In genomic region chr7:134636008-134636449, GRCh38 we compare ENCODE assay signal across 10 cellular contexts. TPM values are rescaled to one million over a fixed set of nuclear protein-coding genes. Genes with fewer than 3 reads are reported as not detected.
A peak's percentile ranks its signal among the peaks of the same experiment; 100 is the strongest.
DNase-seq lines count a peak whose midpoint lies in the region; ATAC-seq and TF ChIP-seq lines count a peak whose summit lies in the region.
"Had no signal": no experiment of that assay in that cellular context is flagged by ENCODE, and none has a peak within 500 bp of the region (broad histone marks: within the 10 kb centered on the region; RNA-seq: fewer than 3 reads in every experiment).

No MANE protein-coding gene starts in this region.

- H3K4me1 Mint-ChIP-seq in progenitor cell of endocrine pancreas (ENCODE audit: low read depth) (no peaks in the 10 kb centered on the region), nephron progenitor cell (no peaks in the 10 kb centered on the region)

- H3K4me3 Mint-ChIP-seq in progenitor cell of endocrine pancreas (ENCODE audit: low read depth) = no peak overlapping the region
- H3K4me3 Mint-ChIP-seq in nephron progenitor cell = no peak overlapping the region

- H2AFZ ChIP-seq in MM.1S (ENCODE audit: low read length) = peak overlapping the region; percentile 28

- H3K27ac ChIP-seq in MM.1S (ENCODE audit: low read length) (peak overlapping the region; percentile 17; the same call in 1 of the 2 replicates), left lung (peak overlapping the region in 1 of 2 donors; percentile 56), psoas muscle (no peak overlapping the region)

- intact Hi-C loops in left lung (cut with DNase I) = no loop called here
- intact Hi-C loops in psoas muscle (cut with DNase I) = loop anchor here (2.0 to 10.0 kb wide), 2 partner anchors 69 to 321 kb away; no protein-coding TSS in a partner anchor
- intact Hi-C loops in posterior vena cava (cut with DNase I) = no loop called here

- H3K27ac Mint-ChIP-seq in progenitor cell of endocrine pancreas (no peak overlapping the region), nephron progenitor cell (no peak overlapping the region)

- no peaks in the 10 kb centered on the region for H3K79me2 ChIP-seq in MM.1S (ENCODE audit: low read length)

- peak overlapping the region; percentile 49 for H3K4me2 ChIP-seq in MM.1S (ENCODE audit: low read depth, low read length)

- H3K4me1 ChIP-seq in MM.1S (ENCODE audit: low read length) (peaks cover 18% of the 10 kb centered on the region), left lung (peaks cover 7 to 24% of the 10 kb centered on the region in 2 donors), psoas muscle (no peaks in the 10 kb centered on the region)

- no peaks in the 10 kb centered on the region for H4K20me1 ChIP-seq in MM.1S (ENCODE audit: insufficient read depth, low read length)

- H3F3A ChIP-seq in MM.1S (ENCODE audit: insufficient read depth, low read length) = peaks cover 14% of the 10 kb centered on the region

- H3K27me3 Mint-ChIP-seq in progenitor cell of endocrine pancreas (peaks cover 6% of the 10 kb centered on the region), nephron progenitor cell (ENCODE audit: low read depth, poor library complexity) (peaks cover 32% of the 10 kb centered on the region)

- H3K36me3 Mint-ChIP-seq in progenitor cell of endocrine pancreas (ENCODE audit: insufficient read depth) (no peaks in the 10 kb centered on the region), nephron progenitor cell (ENCODE audit: low read depth) (no peaks in the 10 kb centered on the region)

- H3K9me2 ChIP-seq in MM.1S (replicated peaks; ENCODE audit: insufficient read depth, low read length) = no peaks in the 10 kb centered on the region

- no peaks in the 10 kb centered on the region for H3K9me3 ChIP-seq in MM.1S (replicated peaks; ENCODE audit: insufficient read depth, low read length)
- H3K9me3 ChIP-seq in left lung = no peaks in the 10 kb centered on the region
- no peaks in the 10 kb centered on the region for H3K9me3 ChIP-seq in psoas muscle

- H3K27me3 ChIP-seq in MM.1S (replicated peaks; ENCODE audit: insufficient read depth, low read length) (no peaks in the 10 kb centered on the region), left lung (no peaks in the 10 kb centered on the region), psoas muscle (ENCODE audit: insufficient read depth in 3 of 3, low read length in 2 of 3) (no peaks in the 10 kb centered on the region)

- DNase-seq in MM.1S (peak; percentile 83), left lung (no peak), progenitor cell of endocrine pancreas (ENCODE audit: low spot score, unreplicated experiment) (no peak), psoas muscle (no peak), posterior vena cava (ENCODE audit: low spot score) (no peak), nephron progenitor cell (no peak)
- DNase-seq: activated effector memory CD4-positive, alpha-beta T cell treated with anti-CD3 and anti-CD28 coated beads, Interleukin-2, amount 50 U/mL, for 16 hours; NCI-H774 had no signal

- ATAC-seq in GM18858 (IDR thresholded peaks at IDR 0.05; ENCODE audit: unreplicated experiment) (peak; percentile 94), GM21825 (IDR thresholded peaks at IDR 0.05; ENCODE audit: unreplicated experiment) (peak; percentile 87), left lung (peak; percentile 72), psoas muscle (no peak)

- TF ChIP-seq CTCF in MM.1S (IDR thresholded peaks at IDR 0.05; ENCODE audit: low read length) (no peak), left lung (IDR thresholded peaks at IDR 0.05) (no peak), progenitor cell of endocrine pancreas (IDR thresholded peaks at IDR 0.05; ENCODE audit: unreplicated experiment) (no peak), psoas muscle (IDR thresholded peaks at IDR 0.05) (no peak), nephron progenitor cell (IDR thresholded peaks at IDR 0.05) (no peak)

- H3K36me3 ChIP-seq in MM.1S (replicated peaks; ENCODE audit: insufficient read depth, low read length) (no peaks in the 10 kb centered on the region), left lung (no peaks in the 10 kb centered on the region), psoas muscle (ENCODE audit: insufficient read depth in 1 of 2, low read depth in 1 of 2) (no peaks in the 10 kb centered on the region)

- H3K4me3 ChIP-seq in MM.1S (ENCODE audit: low read length) (peak overlapping the region; percentile 11), left lung (no peak overlapping the region), psoas muscle (no peak overlapping the region)

- WGBS in psoas muscle, 3 donors = 39 to 44% (median 42%) methylated on average over 2 of the region's 2 CpGs

- H3K9me3 Mint-ChIP-seq in progenitor cell of endocrine pancreas (ENCODE audit: low read depth) (no peaks in the 10 kb centered on the region), nephron progenitor cell (no peaks in the 10 kb centered on the region)

- no peak overlapping the region for H3K9ac ChIP-seq in MM.1S (ENCODE audit: low read length)

RNA-seq across cellular contexts. Expression of gene BPGM, which starts 10.6 kb away (rescaled TPM):
- total RNA-seq in left lung (10 to 100 TPM; 16.0 to 18.6 TPM), progenitor cell of endocrine pancreas (20.5 and 22.8 TPM in 2 replicates), psoas muscle (10 to 100 TPM; 10.1 to 14.9 (median 12.4) TPM), posterior vena cava (10 to 100 TPM; 16.1 to 17.5 TPM)
- polyA plus RNA-seq in psoas muscle = 10 to 100 TPM; 25.3 to 55.7 (median 54.4) TPM

Comparison
In these comparisons a context has a peak if more than half of its experiments do, and no peak if none do; other contexts are left out.
1. ATAC-seq: peak in GM18858 (single experiment), GM21825 (single experiment) and left lung (single experiment); none in psoas muscle (0 of 4).
2. intact Hi-C loops: an anchor here in psoas muscle (2.0 to 10.0 kb wide); none called in left lung and posterior vena cava.